Comparison of ENCODE assay signal across 10 cellular contexts in genomic region chr6:148203970-148204369, GRCh38.
DNase-seq lines count a peak whose midpoint lies in the region; ATAC-seq, FAIRE-seq and TF ChIP-seq lines count a peak whose summit lies in the region.
"Had no signal": no experiment of that assay in that cellular context is flagged by ENCODE, and none has a peak within 500 bp of the region (broad histone marks: within the 10 kb centered on the region; RNA-seq: fewer than 3 reads in every experiment).

No MANE protein-coding gene starts in this region.

- H3K4me2 ChIP-seq in astrocyte (ENCODE audit: low read length): peak overlapping the region; percentile 49

- H3K27ac ChIP-seq in A673 (ENCODE audit: low read depth, low read length, poor library complexity, severe bottlenecking) (no peak overlapping the region), astrocyte (ENCODE audit: low read depth, low read length) (peak overlapping the region; percentile 11)

- H3K27me3 ChIP-seq in A673 (replicated peaks; ENCODE audit: insufficient read depth, low read depth, low read length, poor library complexity) (no peaks in the 10 kb centered on the region), astrocyte (ENCODE audit: insufficient read depth, low read length) (no peaks in the 10 kb centered on the region)

- ATAC-seq in GM19043 (IDR thresholded peaks at IDR 0.05; ENCODE audit: low read depth, unreplicated experiment) (peak; percentile 99), HG03175 (IDR thresholded peaks at IDR 0.05; ENCODE audit: unreplicated experiment) (peak; percentile 99), T-cell (replicated peaks in 1 of 4) (peak; percentile 68 to 94 (median 90))

- H3K4me1 ChIP-seq in A673 (ENCODE audit: insufficient read depth, low read length, poor library complexity, severe bottlenecking) (no peaks in the 10 kb centered on the region), astrocyte (ENCODE audit: insufficient read depth, low read length) (no peaks in the 10 kb centered on the region)

- no peaks in the 10 kb centered on the region for H4K20me1 ChIP-seq in astrocyte (ENCODE audit: insufficient read depth, low read length)

- H3K36me3 ChIP-seq in A673 (ENCODE audit: insufficient read depth, low read length, poor library complexity, severe bottlenecking): no peaks in the 10 kb centered on the region
- H3K36me3 ChIP-seq in astrocyte (ENCODE audit: insufficient read depth, low read length): no peaks in the 10 kb centered on the region

- no peaks in the 10 kb centered on the region for H3K79me2 ChIP-seq in astrocyte (ENCODE audit: insufficient read depth, low read length)

- H3K4me1 Mint-ChIP-seq in T-cell (peaks cover 40 to 69% (median 40%) of the 10 kb centered on the region in 3 donors), astrocyte (ENCODE audit: low read depth, unreplicated experiment) (peaks cover 2% of the 10 kb centered on the region)

- peak overlapping the region in 1 of 3 donors; percentile 41 for H3K4me3 Mint-ChIP-seq in T-cell
- H3K4me3 Mint-ChIP-seq in astrocyte (ENCODE audit: unreplicated experiment): no peak overlapping the region
- H3K4me3 Mint-ChIP-seq: dendritic cell treated with granulocyte-macrophage colony-stimulating factor and Interleukin-4, amounts not matched to agents 40 ng/mL and 50 ng/mL, for 4 days had no signal

- CTCF ChIA-PET in A673 (lab: Charles Lee) (no interaction called here), T-cell (lab: Charles Lee) (no interaction called here)

- DNase-seq in A673 (ENCODE audit: low spot score) (peak; percentile 38), T-cell (peak in 32 of 34 experiments; percentile 7 to 68 (median 30)), astrocyte (ENCODE audit: low read depth) (peak; percentile 99), kidney tubule cell (ENCODE audit: low spot score) (no peak), SW 1271 (lab: John Stamatoyannopoulos, UW) (no peak)
- peak; percentile 28 to 43 for DNase-seq in stimulated activated CD4-positive, alpha-beta T cell treated with anti-CD3 and anti-CD28 coated beads, Interleukin-4, amount 100 ng/mL, for 48 hours (ENCODE audit: low read depth in 2 of 2)

- no TSS peak for BruUV-seq in A673 (replicated peaks; lab: Mats Ljungman, UMichigan)

- H3K27ac Mint-ChIP-seq in T-cell (peak overlapping the region in 1 of 2 donors; percentile 53), astrocyte (ENCODE audit: unreplicated experiment) (no peak overlapping the region)
- H3K27ac Mint-ChIP-seq: dendritic cell treated with granulocyte-macrophage colony-stimulating factor and Interleukin-4, amounts not matched to agents 40 ng/mL and 50 ng/mL, for 4 days had no signal

- H3K4me3 ChIP-seq in A673 (ENCODE audit: low read depth, low read length, poor library complexity, severe bottlenecking) (no peak overlapping the region), astrocyte (ENCODE audit: insufficient read depth, low read depth, low read length) (no peak overlapping the region)

- no peak for TF ChIP-seq CTCF in A673 (conservative IDR thresholded peaks at IDR 0.05; ENCODE audit: low read depth, low read length)
- no peak for TF ChIP-seq CTCF in astrocyte (IDR thresholded peaks at IDR 0.05; ENCODE audit: insufficient read depth, low read depth, low read length)

- H3K9me3 Mint-ChIP-seq in T-cell: no peaks in the 10 kb centered on the region
- H3K9me3 Mint-ChIP-seq in astrocyte (ENCODE audit: unreplicated experiment): no peaks in the 10 kb centered on the region
- H3K9me3 Mint-ChIP-seq: dendritic cell treated with granulocyte-macrophage colony-stimulating factor and Interleukin-4, amounts not matched to agents 40 ng/mL and 50 ng/mL, for 4 days had no signal

- POLR2A ChIA-PET in A673 (lab: Charles Lee; ENCODE audit: low non-redundant PET): no interaction called here
- POLR2A ChIA-PET in T-cell (lab: Charles Lee): no interaction called here

- no peak for FAIRE-seq in astrocyte (lab: Jason Lieb, UNC)
- FAIRE-seq: G401.6 had no signal

- H3K36me3 Mint-ChIP-seq in T-cell: no peaks in the 10 kb centered on the region
- no peaks in the 10 kb centered on the region for H3K36me3 Mint-ChIP-seq in astrocyte (ENCODE audit: low read depth, unreplicated experiment)

- H3K9me3 ChIP-seq in A673 (ENCODE audit: low read depth, low read length, poor library complexity, severe bottlenecking) (no peaks in the 10 kb centered on the region), astrocyte (ENCODE audit: insufficient read depth, low read depth, low read length) (no peaks in the 10 kb centered on the region)

- H3K9ac ChIP-seq in astrocyte (ENCODE audit: low read length): no peak overlapping the region

- no peak overlapping the region for H2AFZ ChIP-seq in astrocyte (ENCODE audit: low read depth, low read length)

- intact Hi-C loops in A673 (cut with micrococcal nuclease; ENCODE audit: unreplicated experiment): no loop called here

- H3K27me3 Mint-ChIP-seq in T-cell: peaks cover 54 to 55% of the 10 kb centered on the region in 2 donors
- peaks cover 12% of the 10 kb centered on the region for H3K27me3 Mint-ChIP-seq in astrocyte (ENCODE audit: low read depth, unreplicated experiment)

Comparison
In these comparisons a context has a peak if more than half of its experiments do, and no peak if none do; other contexts are left out.
1. DNase-seq: peak in A673 (single experiment), T-cell (32 of 34), astrocyte (single experiment) and stimulated activated CD4-positive, alpha-beta T cell treated with anti-CD3 and anti-CD28 coated beads, Interleukin-4, amount 100 ng/mL, for 48 hours (2 of 2); none in kidney tubule cell (single experiment) and SW 1271 (0 of 2).
2. Peak in every context shown above with its lines, with median percentiles within 50 percentile points of each other: ATAC-seq.